23 cellular contexts compared by ENCODE assay signal in the genomic region with DNA sequence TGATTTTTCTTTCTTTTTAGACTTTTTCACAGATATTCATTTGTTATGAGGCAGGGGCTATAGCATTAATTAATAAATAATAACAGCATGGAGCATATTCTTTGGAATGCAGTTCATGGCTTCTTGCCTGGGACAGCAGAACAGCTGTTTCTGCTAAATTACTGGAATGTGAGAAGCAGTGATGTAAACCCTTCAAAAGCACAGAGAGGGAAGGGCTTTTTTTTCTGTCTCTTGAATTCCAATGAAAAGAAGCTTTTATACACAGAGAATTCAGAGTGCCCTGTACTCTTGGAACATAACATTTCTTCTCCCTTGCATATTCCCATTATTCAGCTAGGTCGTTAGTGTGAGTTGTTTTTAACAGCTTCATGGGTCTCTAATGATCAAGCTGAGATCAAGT.
DNase-seq lines count a peak whose midpoint lies in the region; ATAC-seq and TF ChIP-seq lines count a peak whose summit lies in the region.
"Had no signal": no experiment of that assay in that cellular context is flagged by ENCODE, and none has a peak within 500 bp of the region (broad histone marks: within the 10 kb centered on the region; RNA-seq: fewer than 3 reads in every experiment).

No MANE protein-coding gene starts in this region.

- H3K27ac ChIP-seq in angular gyrus (ENCODE audit: low read depth, low read length), result peak overlapping the region; percentile 45
- H3K27ac ChIP-seq: foreskin keratinocyte, VCaP had no signal

- DNase-seq in Ammon's horn (ENCODE audit: low spot score), result peak; percentile 29
- peak; percentile 52 for DNase-seq in fibroblast of peridontal ligament (ENCODE audit: extremely low read depth)
- DNase-seq in activated CD8-positive, alpha-beta memory T cell treated with anti-CD3 and anti-CD28 coated beads, Interleukin-2, amount 50 U/mL, for 48 hours, result no peak
- DNase-seq in activated T-cell treated with anti-CD3 and anti-CD28 coated beads, Interleukin-2, amount 50 U/mL, for 24 hours, result no peak
- no peak for DNase-seq in HUDEP-2 (lab: John Stamatoyannopoulos, UW; ENCODE audit: unreplicated experiment in 76 of 76)
- DNase-seq: activated CD4-positive, alpha-beta memory T cell treated with anti-CD3 and anti-CD28 coated beads for 36 hours; activated naive CD8-positive, alpha-beta T cell treated with anti-CD3 and anti-CD28 coated beads for 36 hours; activated T-cell treated with anti-CD3 and anti-CD28 coated beads, Interleukin-2, amount 50 U/mL, for 48 hours; CD8-positive, alpha-beta T cell; DND-41; effector memory CD4-positive, alpha-beta T cell; foreskin keratinocyte; left cardiac atrium; MG63; retina; RPMI8226; stimulated activated naive CD4-positive, alpha-beta T cell treated with Interleukin-2 at 50 U/mL for 16 hours; SW 1271 had no signal

- H3K4me1 Mint-ChIP-seq in nephron, result peaks cover 13% of the 10 kb centered on the region
- H3K4me1 Mint-ChIP-seq in activated T-cell treated with anti-CD3 and anti-CD28 coated beads, Interleukin-2, amount 50 U/mL, for 24 hours (ENCODE audit: low read depth), result no peaks in the 10 kb centered on the region
- H3K4me1 Mint-ChIP-seq: activated naive CD8-positive, alpha-beta T cell treated with anti-CD3 and anti-CD28 coated beads for 36 hours had no signal

- H3K27ac Mint-ChIP-seq in nephron, result peak overlapping the region; percentile 26 to 84 (median 76)
- no peak overlapping the region for H3K27ac Mint-ChIP-seq in activated T-cell treated with anti-CD3 and anti-CD28 coated beads, Interleukin-2, amount 50 U/mL, for 24 hours
- H3K27ac Mint-ChIP-seq: activated CD4-positive, alpha-beta memory T cell treated with anti-CD3 and anti-CD28 coated beads for 36 hours; activated naive CD8-positive, alpha-beta T cell treated with anti-CD3 and anti-CD28 coated beads for 36 hours; CD8-positive, alpha-beta T cell had no signal

- no peaks in the 10 kb centered on the region for H3K9me3 Mint-ChIP-seq in nephron
- no peaks in the 10 kb centered on the region for H3K9me3 Mint-ChIP-seq in activated T-cell treated with anti-CD3 and anti-CD28 coated beads, Interleukin-2, amount 50 U/mL, for 24 hours
- H3K9me3 Mint-ChIP-seq: activated CD4-positive, alpha-beta memory T cell treated with anti-CD3 and anti-CD28 coated beads for 36 hours; activated naive CD8-positive, alpha-beta T cell treated with anti-CD3 and anti-CD28 coated beads for 36 hours; CD8-positive, alpha-beta T cell had no signal

- TF ChIP-seq CTCF in nephron (IDR thresholded peaks at IDR 0.05; ENCODE audit: unreplicated experiment in 3 of 3), result no peak

- ATAC-seq in GM21619 (IDR thresholded peaks at IDR 0.05; ENCODE audit: unreplicated experiment), result no peak
- ATAC-seq: CD8-positive, alpha-beta T cell; foreskin keratinocyte; HepG2; left cardiac atrium had no signal

- no peaks in the 10 kb centered on the region for H3K27me3 Mint-ChIP-seq in nephron (ENCODE audit: low read depth)
- no peaks in the 10 kb centered on the region for H3K27me3 Mint-ChIP-seq in activated T-cell treated with anti-CD3 and anti-CD28 coated beads, Interleukin-2, amount 50 U/mL, for 24 hours
- H3K27me3 Mint-ChIP-seq: activated CD4-positive, alpha-beta memory T cell treated with anti-CD3 and anti-CD28 coated beads for 36 hours; activated naive CD8-positive, alpha-beta T cell treated with anti-CD3 and anti-CD28 coated beads for 36 hours had no signal

- no peak overlapping the region for H3K4me3 Mint-ChIP-seq in nephron
- H3K4me3 Mint-ChIP-seq in activated T-cell treated with anti-CD3 and anti-CD28 coated beads, Interleukin-2, amount 50 U/mL, for 24 hours, result no peak overlapping the region
- H3K4me3 Mint-ChIP-seq: activated CD4-positive, alpha-beta memory T cell treated with anti-CD3 and anti-CD28 coated beads for 36 hours; activated naive CD8-positive, alpha-beta T cell treated with anti-CD3 and anti-CD28 coated beads for 36 hours; CD8-positive, alpha-beta T cell had no signal

- H3K36me3 Mint-ChIP-seq in nephron (ENCODE audit: low read depth), result no peaks in the 10 kb centered on the region
- H3K36me3 Mint-ChIP-seq in activated T-cell treated with anti-CD3 and anti-CD28 coated beads, Interleukin-2, amount 50 U/mL, for 24 hours (ENCODE audit: low read depth), result no peaks in the 10 kb centered on the region
- H3K36me3 Mint-ChIP-seq: activated CD4-positive, alpha-beta memory T cell treated with anti-CD3 and anti-CD28 coated beads for 36 hours; activated naive CD8-positive, alpha-beta T cell treated with anti-CD3 and anti-CD28 coated beads for 36 hours; CD8-positive, alpha-beta T cell had no signal

Comparison
In these comparisons a context has a peak if more than half of its experiments do, and no peak if none do; other contexts are left out.
1. DNase-seq: peak in Ammon's horn (single experiment) and fibroblast of peridontal ligament (single experiment); none in activated CD8-positive, alpha-beta memory T cell treated with anti-CD3 and anti-CD28 coated beads, Interleukin-2, amount 50 U/mL, for 48 hours (single experiment), activated T-cell treated with anti-CD3 and anti-CD28 coated beads, Interleukin-2, amount 50 U/mL, for 24 hours (single experiment) and HUDEP-2 (0 of 76).